Comparison of ENCODE assay signal across 8 cellular contexts in genomic region chr14:20989787-20990600, GRCh38. TPM values are rescaled to one million over a fixed set of nuclear protein-coding genes. Genes with fewer than 3 reads are reported as not detected.
DNase-seq lines count a peak whose midpoint lies in the region; TF ChIP-seq lines count a peak whose summit lies in the region.

Gene METTL17, plus strand, starts transcription at chr14:20989980. Its CDS starts 23 bp downstream, at chr14:20990003.

- peak within 1 kb of the TSS; percentile 94 for H3K4me2 ChIP-seq in SK-N-SH

- peak; percentile 95 for DNase-seq in HFF-Myc (ENCODE audit: extremely low read depth, low read depth)
- DNase-seq in MV-4-11 (lab: John Stamatoyannopoulos, UW), result peak; percentile 98
- peak; percentile 85 for DNase-seq in SK-N-SH
- peak; percentile 89 for DNase-seq in activated naive CD4-positive, alpha-beta T cell treated with anti-CD3 and anti-CD28 coated beads, Interleukin-2, amount 50 U/mL, for 16 hours
- DNase-seq in globus pallidus (ENCODE audit: low spot score), result peak; percentile 94
- DNase-seq in nucleus accumbens (lab: John Stamatoyannopoulos, UW), result peak; percentile 44 to 96 (median 87)
- DNase-seq in suprapubic skin (ENCODE audit: low spot score in 2 of 2), result peak; percentile 96

- TF ChIP-seq EP300 in SK-N-SH (IDR thresholded peaks at IDR 0.05; ENCODE audit: borderline replicate concordance in 1 of 2, low read depth in 1 of 2, low read length in 1 of 2) (no peak), suprapubic skin (IDR thresholded peaks at IDR 0.05) (no peak)

- TF ChIP-seq RAD21 in SK-N-SH (IDR thresholded peaks at IDR 0.05; ENCODE audit: low read length), result peak; percentile 33

- peaks cover 13% of the 10 kb centered on the region for H3F3A ChIP-seq in SK-N-SH (replicated peaks; ENCODE audit: insufficient read depth)

- H3K79me2 ChIP-seq in SK-N-SH (ENCODE audit: insufficient read depth), result peaks cover 30% of the 10 kb centered on the region

- WGBS in SK-N-SH (ENCODE audit: low lambda C conversion rate), result 3% methylated on average over 31 of the region's 42 CpGs
- WGBS in suprapubic skin, result under 1% methylated on average over 24 of the region's 42 CpGs

- H3K4me1 ChIP-seq in SK-N-SH (ENCODE audit: control insufficient read depth in 1 of 2, insufficient read depth in 2 of 2, low read depth in 1 of 2, low read length in 1 of 2), result peaks cover 10 to 29% of the 10 kb centered on the region in 2 experiments
- peaks cover 51% of the 10 kb centered on the region for H3K4me1 ChIP-seq in suprapubic skin

- H3K4me3 ChIP-seq in GM08714 (ENCODE audit: low read length) (peak within 1 kb of the TSS; percentile 78), HFF-Myc (replicated peaks; ENCODE audit: low read depth, low read length) (peak within 1 kb of the TSS; percentile 74), SK-N-SH (ENCODE audit: low read depth in 2 of 2, low read length in 1 of 2) (peak within 1 kb of the TSS; percentile 95 to 100), suprapubic skin (peak within 1 kb of the TSS; percentile 78)

- peak within 1 kb of the TSS; percentile 59 to 84 for H3K27ac ChIP-seq in SK-N-SH (ENCODE audit: low read depth in 2 of 2, low read length in 1 of 2)
- peak within 1 kb of the TSS; percentile 89 for H3K27ac ChIP-seq in suprapubic skin

- peak within 1 kb of the TSS; percentile 91 for H2AFZ ChIP-seq in SK-N-SH (ENCODE audit: low read depth)

- no peaks in the 10 kb centered on the region for H3K9me2 ChIP-seq in SK-N-SH

- no peaks in the 10 kb centered on the region for H3K27me3 ChIP-seq in SK-N-SH (ENCODE audit: insufficient read depth)
- no peaks in the 10 kb centered on the region for H3K27me3 ChIP-seq in suprapubic skin

- TF ChIP-seq POLR2A in suprapubic skin (IDR thresholded peaks at IDR 0.05), result peak in 1 of 2 donors; percentile 61

- TF ChIP-seq CTCF in HFF-Myc (IDR thresholded peaks at IDR 0.05; ENCODE audit: low read depth, low read length, missing control alignments), result peak; percentile 48
- TF ChIP-seq CTCF in SK-N-SH (IDR thresholded peaks at IDR 0.05), result peak; percentile 50
- peak in 1 of 2 donors; percentile 13 for TF ChIP-seq CTCF in suprapubic skin (IDR thresholded peaks at IDR 0.05)

- POLR2A ChIA-PET in SK-N-SH (lab: Yijun Ruan, JAX), result no interaction called here

- H3K9me3 ChIP-seq in SK-N-SH (no peaks in the 10 kb centered on the region), suprapubic skin (no peaks in the 10 kb centered on the region)

- peak within 1 kb of the TSS; percentile 77 for H3K9ac ChIP-seq in SK-N-SH

- 0 out of 2 replicates have a peak, but pooled peaks cover 6% of the 10 kb centered on the region for H4K20me1 ChIP-seq in SK-N-SH (ENCODE audit: insufficient read depth)

- H3K36me3 ChIP-seq in SK-N-SH (replicated peaks in 1 of 2; ENCODE audit: control insufficient read depth in 1 of 2, insufficient read depth in 2 of 2, low read length in 1 of 2) (peaks cover 28 to 41% of the 10 kb centered on the region in 2 experiments), suprapubic skin (peaks cover 29% of the 10 kb centered on the region)

- CTCF ChIA-PET in SK-N-SH (lab: Yijun Ruan, JAX), result interaction anchor here (1.1 to 2.0 kb wide), 4 partner anchors 19 to 114 kb away, joined by 3 to 8 read pairs (median 6); partner anchors contain the start of gene TMEM253

TF ChIP-seq in SK-N-SH, 30 proteins besides CTCF, POLR2A, EP300 and RAD21:
- TF ChIP-seq FOSL2 (IDR thresholded peaks at IDR 0.05; ENCODE audit: borderline replicate concordance, low read depth) (no peak), POLR2AphosphoS5 (IDR thresholded peaks at IDR 0.05; ENCODE audit: low read depth, low read length) (peak; percentile 70), IRF3 (IDR thresholded peaks at IDR 0.05; ENCODE audit: low read depth, low read length) (peak; percentile 94), RFX5 (IDR thresholded peaks at IDR 0.05; ENCODE audit: low read length) (peak; percentile 61; the same call in 1 of the 2 replicates), CHD2 (IDR thresholded peaks at IDR 0.05; ENCODE audit: low read length, partially characterized antibody) (peak; percentile 95), TCF12 (IDR thresholded peaks at IDR 0.05) (peak; percentile 12; the same call in 1 of the 2 replicates), MXI1 (IDR thresholded peaks at IDR 0.05; ENCODE audit: low read depth, low read length) (peak; percentile 61; the same call in 1 of the 2 replicates), ZBTB33 (IDR thresholded peaks at IDR 0.05; ENCODE audit: borderline replicate concordance, low read depth) (peak; percentile 38; the same call in 1 of the 2 replicates), RXRA (IDR thresholded peaks at IDR 0.05; ENCODE audit: borderline replicate concordance, low read depth) (no peak), SMC3 (IDR thresholded peaks at IDR 0.05; ENCODE audit: low read depth, low read length) (no peak), MEF2A (IDR thresholded peaks at IDR 0.05; ENCODE audit: borderline replicate concordance, low read depth) (no peak), TAF1 (IDR thresholded peaks at IDR 0.05; ENCODE audit: borderline replicate concordance, low read depth, low read length) (peak; percentile 78), GABPA (IDR thresholded peaks at IDR 0.05; ENCODE audit: low read depth) (peak; percentile 98), YY1 (IDR thresholded peaks at IDR 0.05; ENCODE audit: low read depth) (peak; percentile 94), PBX3 (IDR thresholded peaks at IDR 0.05) (0 out of 2 replicates have a peak, but pooled peaks have one; percentile 32)

RNA-seq across cellular contexts. Expression of gene METTL17, which starts in this region (rescaled TPM):
- 104 and 144 TPM in 2 replicates for polyA plus RNA-seq in SK-N-SH (2012; rRNA removed)
- polyA plus RNA-seq in SK-N-SH (2012; cell fraction: cytosol; rRNA removed), result 44.2 and 55.4 TPM in 2 replicates
- polyA plus RNA-seq in SK-N-SH (2012; cell fraction: nucleus; rRNA removed), result 426 and 562 TPM in 2 replicates
- total RNA-seq in suprapubic skin, result 100 to 1,000 TPM in 2 of 4 donors, 10 to 100 TPM in 2; 64.9 to 332 (median 96.3) TPM

Comparison
In these comparisons a context has a peak if more than half of its experiments do, and no peak if none do; other contexts are left out.
1. Peak in every context shown above with its lines: DNase-seq, H3K4me3 ChIP-seq and H3K27ac ChIP-seq.